Comparison of ENCODE assay signal across 15 cellular contexts in genomic region chr13:35961461-35962220, GRCh38.
DNase-seq lines count a peak whose midpoint lies in the region; ATAC-seq and TF ChIP-seq lines count a peak whose summit lies in the region.
"Had no signal": no experiment of that assay in that cellular context is flagged by ENCODE, and none has a peak within 500 bp of the region (broad histone marks: within the 10 kb centered on the region; RNA-seq: fewer than 3 reads in every experiment).

No MANE protein-coding gene starts in this region.

- H2BK15ac ChIP-seq in H9 (ENCODE audit: low read depth, low read length) = no peak overlapping the region

- no CpG with 5 or more reads among the region's 5 CpGs for WGBS in H9 (ENCODE audit: extremely low coverage, insufficient read length, low lambda C conversion rate)
- WGBS in SK-N-SH (ENCODE audit: low lambda C conversion rate) = 76% methylated on average over 5 of the region's 5 CpGs
- 75 to 78% methylated on average over 5 of the region's 5 CpGs for WGBS in sigmoid colon, 2 donors

- TF ChIP-seq CTCF in H9 (conservative IDR thresholded peaks at IDR 0.05) (peak; percentile 46; the same call in 2 of the 3 replicates), SK-N-SH (IDR thresholded peaks at IDR 0.05) (peak; percentile 62), fibroblast of mammary gland (conservative IDR thresholded peaks at IDR 0.05; ENCODE audit: control insufficient read depth, insufficient read depth, low read depth, low read length) (peak; percentile 17), sigmoid colon (IDR thresholded peaks at IDR 0.05) (peak; percentile 3 to 42 (median 28)), GM20000 (IDR thresholded peaks at IDR 0.05; ENCODE audit: extremely low read depth, missing control alignments) (no peak)

- no peak overlapping the region for H3K14ac ChIP-seq in H9 (ENCODE audit: insufficient read depth, low read length)

- TF ChIP-seq RAD21 in SK-N-SH (IDR thresholded peaks at IDR 0.05; ENCODE audit: low read length) = peak; percentile 61

- H3F3A ChIP-seq in SK-N-SH (replicated peaks; ENCODE audit: insufficient read depth) = peaks cover 13% of the 10 kb centered on the region

- no peak overlapping the region for H3K27ac Mint-ChIP-seq in H9
- H3K27ac Mint-ChIP-seq in stimulated activated naive CD8-positive, alpha-beta T cell treated with anti-CD3 and anti-CD28 coated beads, Interleukin-15, amount 100 ng/mL, for 72 hours = no peak overlapping the region
- H3K27ac Mint-ChIP-seq: natural killer cell treated with Interleukin-12 subunit alpha and Interleukin-12 subunit beta and Interleukin-15 and Interleukin-18, amount 100 ng/mL, for 72 hours; T-cell had no signal

- CTCF ChIA-PET in SK-N-SH (lab: Yijun Ruan, JAX) = interaction anchor here (0.5 to 2.5 kb wide), 7 partner anchors 8 to 822 kb away, joined by 3 to 8 read pairs (median 3); no protein-coding TSS in a partner anchor

- no peak overlapping the region for H4K8ac ChIP-seq in H9 (replicated peaks; ENCODE audit: insufficient read length, low read depth, low read length)

- H3K9me3 ChIP-seq in H9 (ENCODE audit: control insufficient read depth, low read depth, low read length) (no peaks in the 10 kb centered on the region), SK-N-SH (no peaks in the 10 kb centered on the region), sigmoid colon (peaks cover 0 to 4% (median 0%) of the 10 kb centered on the region in 4 donors)

- H3K36me3 ChIP-seq in SK-N-SH (replicated peaks in 1 of 2; ENCODE audit: control insufficient read depth in 1 of 2, insufficient read depth in 2 of 2, low read length in 1 of 2) = no peaks in the 10 kb centered on the region
- no peaks in the 10 kb centered on the region for H3K36me3 ChIP-seq in sigmoid colon

- H3K4ac ChIP-seq in H9 (ENCODE audit: low read depth, low read length) = no peak overlapping the region

- H2BK20ac ChIP-seq in H9 (ENCODE audit: low read depth, low read length, poor library complexity, severe bottlenecking) = no peak overlapping the region

- no peak overlapping the region for H3K56ac ChIP-seq in H9 (ENCODE audit: insufficient read length, low read depth, low read length)

- ATAC-seq in stimulated activated naive CD8-positive, alpha-beta T cell treated with anti-CD3 and anti-CD28 coated beads, Interleukin-15, amount 100 ng/mL, for 72 hours = no peak
- ATAC-seq: K562; natural killer cell treated with Interleukin-12 subunit alpha and Interleukin-12 subunit beta and Interleukin-15 and Interleukin-18, amount 100 ng/mL, for 72 hours; T-cell had no signal

- H3K4me3 ChIP-seq in SK-N-SH (ENCODE audit: low read depth in 2 of 2, low read length in 1 of 2) (no peak overlapping the region), fibroblast of mammary gland (ENCODE audit: control insufficient read depth, low read depth, low read length) (no peak overlapping the region), sigmoid colon (no peak overlapping the region)
- H3K4me3 ChIP-seq: K562 had no signal

- H3K79me2 ChIP-seq in H9 (ENCODE audit: insufficient read depth, low read length) = no peaks in the 10 kb centered on the region
- H3K79me2 ChIP-seq in SK-N-SH (ENCODE audit: insufficient read depth) = no peaks in the 10 kb centered on the region

- no peak overlapping the region for H2BK120ac ChIP-seq in H9 (ENCODE audit: low read depth, low read length, poor library complexity, severe bottlenecking)

- H3T11ph ChIP-seq in H9 (ENCODE audit: low read length) = no peak overlapping the region

- TF ChIP-seq POLR2A in sigmoid colon (IDR thresholded peaks at IDR 0.05) = no peak

- 0 out of 4 replicates have a peak, but pooled peaks cover 0 to 3% of the 10 kb centered on the region in 2 experiments for H3K4me1 Mint-ChIP-seq in H9
- no peaks in the 10 kb centered on the region for H3K4me1 Mint-ChIP-seq in stimulated activated naive CD8-positive, alpha-beta T cell treated with anti-CD3 and anti-CD28 coated beads, Interleukin-15, amount 100 ng/mL, for 72 hours
- H3K4me1 Mint-ChIP-seq: T-cell had no signal

- no peaks in the 10 kb centered on the region for H3K4me1 ChIP-seq in H9 (ENCODE audit: insufficient read depth, low read length)
- H3K4me1 ChIP-seq in SK-N-SH (ENCODE audit: control insufficient read depth in 1 of 2, insufficient read depth in 2 of 2, low read depth in 1 of 2, low read length in 1 of 2) = peaks cover 5 to 15% of the 10 kb centered on the region in 2 experiments; a peak in 3 of 4 replicates
- peaks cover 5 to 27% (median 19%) of the 10 kb centered on the region in 4 donors for H3K4me1 ChIP-seq in sigmoid colon

- DNase-seq in H9 (no peak), SK-N-SH (no peak), fibroblast of mammary gland (ENCODE audit: low read depth) (peak; percentile 23), sigmoid colon (no peak), NCI-H82 (lab: John Stamatoyannopoulos, UW) (no peak), GM20000 (ENCODE audit: low spot score) (no peak)
- DNase-seq in activated CD8-positive, alpha-beta memory T cell treated with anti-CD3 and anti-CD28 coated beads for 24 hours = no peak
- no peak for DNase-seq in stimulated activated naive CD8-positive, alpha-beta T cell treated with anti-CD3 and anti-CD28 coated beads, Interleukin-15, amount 100 ng/mL, for 72 hours
- DNase-seq: activated CD4-positive, alpha-beta T cell treated with anti-CD3 and anti-CD28 coated beads for 48 hours; activated gamma-delta T cell; central memory CD4-positive, alpha-beta T cell; NCI-H2081; T-cell had no signal

- no peak overlapping the region for H3K4me3 Mint-ChIP-seq in H9
- no peak overlapping the region for H3K4me3 Mint-ChIP-seq in stimulated activated naive CD8-positive, alpha-beta T cell treated with anti-CD3 and anti-CD28 coated beads, Interleukin-15, amount 100 ng/mL, for 72 hours
- H3K4me3 Mint-ChIP-seq: natural killer cell treated with Interleukin-12 subunit alpha and Interleukin-12 subunit beta and Interleukin-15 and Interleukin-18, amount 100 ng/mL, for 72 hours; T-cell had no signal

- H3K23ac ChIP-seq in H9 (ENCODE audit: insufficient read length, low read depth, low read length) = no peak overlapping the region

- no peak overlapping the region for H2BK5ac ChIP-seq in H9 (ENCODE audit: insufficient read length, low read length)

- POLR2A ChIA-PET in SK-N-SH (lab: Yijun Ruan, JAX) = no interaction called here

- TF ChIP-seq EP300 in SK-N-SH (IDR thresholded peaks at IDR 0.05; ENCODE audit: borderline replicate concordance in 1 of 2, low read depth in 1 of 2, low read length in 1 of 2) = no peak
- no peak for TF ChIP-seq EP300 in sigmoid colon (IDR thresholded peaks at IDR 0.05)

- no peaks in the 10 kb centered on the region for H3K27me3 Mint-ChIP-seq in H9 (ENCODE audit: low read depth)
- H3K27me3 Mint-ChIP-seq in stimulated activated naive CD8-positive, alpha-beta T cell treated with anti-CD3 and anti-CD28 coated beads, Interleukin-15, amount 100 ng/mL, for 72 hours = peaks cover 5% of the 10 kb centered on the region
- H3K27me3 Mint-ChIP-seq: natural killer cell treated with Interleukin-12 subunit alpha and Interleukin-12 subunit beta and Interleukin-15 and Interleukin-18, amount 100 ng/mL, for 72 hours; T-cell had no signal

- H2AFZ ChIP-seq in H9 (ENCODE audit: low read length) (no peak overlapping the region), SK-N-SH (ENCODE audit: low read depth) (no peak overlapping the region)

- H3K36me3 Mint-ChIP-seq in H9 (ENCODE audit: insufficient read depth in 1 of 3, low read depth in 3 of 3) = peaks cover 5 to 10% (median 6%) of the 10 kb centered on the region in 3 experiments; a peak in 6 of 7 replicates
- H3K36me3 Mint-ChIP-seq: natural killer cell treated with Interleukin-12 subunit alpha and Interleukin-12 subunit beta and Interleukin-15 and Interleukin-18, amount 100 ng/mL, for 72 hours; T-cell had no signal

- H3K9me3 Mint-ChIP-seq in H9 = peaks cover 8 to 11% of the 10 kb centered on the region in 2 experiments
- peaks cover 0 to 6% of the 10 kb centered on the region in 2 donors for H3K9me3 Mint-ChIP-seq in stimulated activated naive CD8-positive, alpha-beta T cell treated with anti-CD3 and anti-CD28 coated beads, Interleukin-15, amount 100 ng/mL, for 72 hours
- H3K9me3 Mint-ChIP-seq: natural killer cell treated with Interleukin-12 subunit alpha and Interleukin-12 subunit beta and Interleukin-15 and Interleukin-18, amount 100 ng/mL, for 72 hours had no signal

- H3K4me2 ChIP-seq in H9 (ENCODE audit: insufficient read depth, insufficient read length, low read length) (no peak overlapping the region), SK-N-SH (no peak overlapping the region)

- no peak overlapping the region for H4K91ac ChIP-seq in H9 (ENCODE audit: insufficient read length, low read depth, low read length)

- H3K23me2 ChIP-seq in H9 (ENCODE audit: insufficient read length, low read depth, low read length, poor library complexity, severe bottlenecking) = no peaks in the 10 kb centered on the region

- no peak overlapping the region for H2BK12ac ChIP-seq in H9 (ENCODE audit: insufficient read length, low read depth, low read length)

- no peaks in the 10 kb centered on the region for H3K9me2 ChIP-seq in SK-N-SH

- H3K27ac ChIP-seq in H9 (ENCODE audit: insufficient read length, low read depth, low read length) (no peak overlapping the region), SK-N-SH (ENCODE audit: low read depth in 2 of 2, low read length in 1 of 2) (peak overlapping the region in 1 of 2 experiments; percentile 78; a peak in 2 of 4 replicates), sigmoid colon (no peak overlapping the region)

- H4K20me1 ChIP-seq in H9 (ENCODE audit: control insufficient read depth, insufficient read depth, insufficient read length) (no peaks in the 10 kb centered on the region), SK-N-SH (ENCODE audit: insufficient read depth) (no peaks in the 10 kb centered on the region)

- H4K5ac ChIP-seq in H9 (ENCODE audit: insufficient read length, low read depth, low read length) = no peak overlapping the region

- H3K79me1 ChIP-seq in H9 (ENCODE audit: insufficient read depth, low read depth, low read length, poor library complexity, severe bottlenecking) = no peaks in the 10 kb centered on the region

- H3K27me3 ChIP-seq in H9 (ENCODE audit: insufficient read depth, low read length) (no peaks in the 10 kb centered on the region), SK-N-SH (ENCODE audit: insufficient read depth) (no peaks in the 10 kb centered on the region), sigmoid colon (no peaks in the 10 kb centered on the region)

- H2AK5ac ChIP-seq in H9 (ENCODE audit: insufficient read length, low read length) = no peak overlapping the region

- H3K18ac ChIP-seq in H9 (ENCODE audit: insufficient read length, low read depth, low read length) = no peak overlapping the region

- intact Hi-C loops in sigmoid colon (cut with DNase I) = no loop called here

- H3K9ac ChIP-seq in H9 (ENCODE audit: extremely low read depth, insufficient read length, low read length) (no peak overlapping the region), SK-N-SH (no peak overlapping the region)

TF ChIP-seq in SK-N-SH, 30 proteins besides CTCF, POLR2A, EP300 and RAD21 (continues in another document):
- TF ChIP-seq FOSL2 (IDR thresholded peaks at IDR 0.05; ENCODE audit: borderline replicate concordance, low read depth) = no peak
